Comparison of ENCODE assay signal across 8 cellular contexts in genomic region chr1:6358757-6359567, GRCh38. TPM values are rescaled to one million over a fixed set of nuclear protein-coding genes. Genes with fewer than 3 reads are reported as not detected.
DNase-seq lines count a peak whose midpoint lies in the region; ATAC-seq and TF ChIP-seq lines count a peak whose summit lies in the region.

No MANE protein-coding gene starts in this region.

- H3K9ac ChIP-seq in mucosa of rectum (ENCODE audit: low read depth in 1 of 2, low read length in 2 of 2), result peak overlapping the region; percentile 48 to 63

- no peaks in the 10 kb centered on the region for H3K9me3 Mint-ChIP-seq in dendritic cell treated with granulocyte-macrophage colony-stimulating factor and Interleukin-4, amounts not matched to agents 40 ng/mL and 50 ng/mL, for 4 days

- ATAC-seq in GM21423 (IDR thresholded peaks at IDR 0.05; ENCODE audit: unreplicated experiment) (peak; percentile 4), T-helper 17 cell (peak; percentile 81), HG02763 (IDR thresholded peaks at IDR 0.05; ENCODE audit: unreplicated experiment) (no peak)

- H3K9me3 ChIP-seq in T-helper 17 cell (ENCODE audit: control insufficient read depth, low read length, poor library complexity, severe bottlenecking) (no peaks in the 10 kb centered on the region), mucosa of rectum (ENCODE audit: control insufficient read depth in 2 of 2, low read length in 2 of 2) (no peaks in the 10 kb centered on the region), uterus (no peaks in the 10 kb centered on the region)

- peak overlapping the region; percentile 82 for H3K4me3 Mint-ChIP-seq in T-helper 17 cell
- peak overlapping the region; percentile 55 for H3K4me3 Mint-ChIP-seq in dendritic cell treated with granulocyte-macrophage colony-stimulating factor and Interleukin-4, amounts not matched to agents 40 ng/mL and 50 ng/mL, for 4 days

- H3K27me3 ChIP-seq in mucosa of rectum (ENCODE audit: control insufficient read depth in 2 of 2, insufficient read depth in 2 of 2, low read length in 2 of 2) (no peaks in the 10 kb centered on the region), uterus (no peaks in the 10 kb centered on the region)

- H3K27ac Mint-ChIP-seq in T-helper 17 cell, result peak overlapping the region; percentile 96
- peak overlapping the region; percentile 94 for H3K27ac Mint-ChIP-seq in dendritic cell treated with granulocyte-macrophage colony-stimulating factor and Interleukin-4, amounts not matched to agents 40 ng/mL and 50 ng/mL, for 4 days

- no peaks in the 10 kb centered on the region for H3K36me3 Mint-ChIP-seq in T-helper 17 cell (ENCODE audit: low read depth)
- no peaks in the 10 kb centered on the region for H3K36me3 Mint-ChIP-seq in dendritic cell treated with granulocyte-macrophage colony-stimulating factor and Interleukin-4, amounts not matched to agents 40 ng/mL and 50 ng/mL, for 4 days (ENCODE audit: low read depth)

- H3K36me3 ChIP-seq in mucosa of rectum (ENCODE audit: control insufficient read depth in 2 of 2, insufficient read depth in 2 of 2, low read length in 2 of 2), result no peaks in the 10 kb centered on the region
- H3K36me3 ChIP-seq in uterus, result no peaks in the 10 kb centered on the region

- no peaks in the 10 kb centered on the region for H3K27me3 Mint-ChIP-seq in T-helper 17 cell
- no peaks in the 10 kb centered on the region for H3K27me3 Mint-ChIP-seq in dendritic cell treated with granulocyte-macrophage colony-stimulating factor and Interleukin-4, amounts not matched to agents 40 ng/mL and 50 ng/mL, for 4 days

- H3K27ac ChIP-seq in C4-2B (peak overlapping the region; percentile 52), mucosa of rectum (ENCODE audit: low read depth in 2 of 2, low read length in 2 of 2) (peak overlapping the region; percentile 90 to 94), uterus (peak overlapping the region; percentile 73 to 81)

- intact Hi-C loops in dendritic cell treated with granulocyte-macrophage colony-stimulating factor and Interleukin-4, amounts not matched to agents 40 ng/mL and 50 ng/mL, for 4 days (cut with micrococcal nuclease), result no loop called here
- intact Hi-C loops in uterus (cut with DNase I; ENCODE audit: low total_unique reads), result no loop called here

- H3K4me1 Mint-ChIP-seq in T-helper 17 cell, result peaks cover 32% of the 10 kb centered on the region
- H3K4me1 Mint-ChIP-seq in dendritic cell treated with granulocyte-macrophage colony-stimulating factor and Interleukin-4, amounts not matched to agents 40 ng/mL and 50 ng/mL, for 4 days (ENCODE audit: low read depth), result peaks cover 50% of the 10 kb centered on the region

- DNase-seq in T-helper 17 cell, result peak; percentile 38 to 62 (median 59)
- DNase-seq in uterus, result peak in 1 of 2 donors; percentile 37
- no peak for DNase-seq in NCI-H526 treated with DMSO at 0.1 percent for 48 hours (lab: John Stamatoyannopoulos, UW)

- H3K4me3 ChIP-seq in mucosa of rectum (ENCODE audit: low read length in 2 of 2) (peak overlapping the region; percentile 15 to 51), uterus (no peak overlapping the region)

- TF ChIP-seq CTCF in C4-2B (conservative IDR thresholded peaks at IDR 0.05) (no peak), uterus (IDR thresholded peaks at IDR 0.05) (no peak)

- no peak for TF ChIP-seq POLR2A in uterus (IDR thresholded peaks at IDR 0.05)

- H3K4me1 ChIP-seq in mucosa of rectum (ENCODE audit: control insufficient read depth in 2 of 2, insufficient read depth in 2 of 2, low read length in 2 of 2), result peaks cover 62 to 68% of the 10 kb centered on the region in 2 donors
- H3K4me1 ChIP-seq in uterus, result peaks cover 0 to 19% of the 10 kb centered on the region in 2 donors

RNA-seq across cellular contexts. Expression of gene ACOT7, which starts 34.6 kb away (rescaled TPM):
- 1 to 10 TPM; 4.9 to 7.1 TPM for total RNA-seq in T-helper 17 cell
- 10 to 100 TPM in 2 of 4 donors, 1 to 10 TPM in 2; 7.4 to 27.6 (median 12.4) TPM for total RNA-seq in uterus

Comparison
In these comparisons a context has a peak if more than half of its experiments do, and no peak if none do; other contexts are left out.
1. H3K4me3 ChIP-seq: peak in mucosa of rectum (2 of 2); none in uterus (0 of 2).
2. Peak in every context shown above with its lines, with median percentiles within 50 percentile points of each other: H3K27ac ChIP-seq.